ENCODE assay signal across 1 cellular context in genomic region chr13:46801831-46802230, GRCh38.
TF ChIP-seq lines count a peak whose summit lies in the region.

No MANE protein-coding gene starts in this region.

TF ChIP-seq in GM23338, 12 proteins besides CTCF, POLR2A, EP300 and RAD21 (continued from another document):
- no peak for TF ChIP-seq ZNF462 (CRISPR knock-in tag; IDR thresholded peaks at IDR 0.05)
